In genomic region chr3:172506094-172506493, GRCh38 we compare ENCODE assay signal across 30 cellular contexts. TPM values are rescaled to one million over a fixed set of nuclear protein-coding genes. Genes with fewer than 3 reads are reported as not detected.
DNase-seq lines count a peak whose midpoint lies in the region; ATAC-seq and TF ChIP-seq lines count a peak whose summit lies in the region.
"Had no signal": no experiment of that assay in that cellular context is flagged by ENCODE, and none has a peak within 500 bp of the region (broad histone marks: within the 10 kb centered on the region; RNA-seq: fewer than 3 reads in every experiment).

No MANE protein-coding gene starts in this region.

- in situ Hi-C loops in ACHN (cut with HindIII; ENCODE audit: low pct_ligation_motif_present, low pct_unique_long_range_greater_than_20kb, low sequenced_read_pairs), result no loop called here

- no peak overlapping the region for H3K4me3 ChIP-seq in fibroblast of pulmonary artery (replicated peaks; ENCODE audit: low read depth, low read length)
- H3K4me3 ChIP-seq: pancreas, SK-N-MC, stomach, tibial artery had no signal

- H3K27me3 Mint-ChIP-seq in stimulated activated naive CD8-positive, alpha-beta T cell treated with anti-CD3 and anti-CD28 coated beads, Interleukin-15, amount 100 ng/mL, for 72 hours, result no peaks in the 10 kb centered on the region
- no peaks in the 10 kb centered on the region for H3K27me3 Mint-ChIP-seq in activated CD4-positive, alpha-beta memory T cell treated with anti-CD3 and anti-CD28 coated beads for 36 hours
- H3K27me3 Mint-ChIP-seq: brain; CD8-positive, alpha-beta memory T cell had no signal

- no peak overlapping the region for H3K27ac Mint-ChIP-seq in stimulated activated naive CD8-positive, alpha-beta T cell treated with anti-CD3 and anti-CD28 coated beads, Interleukin-15, amount 100 ng/mL, for 72 hours
- peak overlapping the region; percentile 59 for H3K27ac Mint-ChIP-seq in activated CD4-positive, alpha-beta memory T cell treated with anti-CD3 and anti-CD28 coated beads for 36 hours
- H3K27ac Mint-ChIP-seq: brain, nephron, WTC11 had no signal

- H3K9me3 Mint-ChIP-seq in stimulated activated naive CD8-positive, alpha-beta T cell treated with anti-CD3 and anti-CD28 coated beads, Interleukin-15, amount 100 ng/mL, for 72 hours, result peaks cover 0 to 16% of the 10 kb centered on the region in 2 donors
- H3K9me3 Mint-ChIP-seq in activated CD4-positive, alpha-beta memory T cell treated with anti-CD3 and anti-CD28 coated beads for 36 hours, result peaks cover 7% of the 10 kb centered on the region

- no peak for DNase-seq in stimulated activated naive CD8-positive, alpha-beta T cell treated with anti-CD3 and anti-CD28 coated beads, Interleukin-15, Interleukin-2, amounts not matched to agents 100 U/mL and 50 U/mL, for 24 hours
- no peak for DNase-seq in stimulated activated naive CD8-positive, alpha-beta T cell treated with anti-CD3 and anti-CD28 coated beads, Interleukin-15, amount 100 ng/mL, for 72 hours
- DNase-seq in activated CD4-positive, alpha-beta memory T cell treated with anti-CD3 and anti-CD28 coated beads for 36 hours, result no peak
- DNase-seq in fibroblast of pulmonary artery (ENCODE audit: low read depth) (peak; percentile 22), NCI-H146 treated with DMSO at 0.1 percent for 48 hours (lab: John Stamatoyannopoulos, UW; ENCODE audit: unreplicated experiment) (no peak), NCI-H1417 (lab: John Stamatoyannopoulos, UW) (no peak), ACHN (no peak)
- DNase-seq: activated CD8-positive, alpha-beta memory T cell treated with anti-CD3 and anti-CD28 coated beads for 24 hours; activated T-cell treated with anti-CD3 and anti-CD28 coated beads, Interleukin-2, amount 50 U/mL, for 1 hour; CD8-positive, alpha-beta memory T cell; DMS153; effector memory CD4-positive, alpha-beta T cell; Kasumi-1; midbrain; NCI-H1694 treated with DMSO at 0.1 percent for 48 hours; NCI-H526; pancreas; RPMI8226; stimulated activated CD4-positive, alpha-beta T cell treated with anti-CD3 and anti-CD28 coated beads, Interleukin-12 subunit alpha, Interleukin-12 subunit beta, amount 100 ng/mL, for 4 hours; stimulated activated CD4-positive, alpha-beta T cell treated with anti-CD3 and anti-CD28 coated beads, Interleukin-4, amount 100 ng/mL, for 24 hours; stomach; T1000; tibial artery had no signal

- POLR2A ChIA-PET in activated CD4-positive, alpha-beta memory T cell treated with anti-CD3 and anti-CD28 coated beads for 36 hours (lab: Charles Lee), result no interaction called here

- peaks cover 26% of the 10 kb centered on the region for H3K4me1 Mint-ChIP-seq in stimulated activated naive CD8-positive, alpha-beta T cell treated with anti-CD3 and anti-CD28 coated beads, Interleukin-15, amount 100 ng/mL, for 72 hours
- peaks cover 38% of the 10 kb centered on the region for H3K4me1 Mint-ChIP-seq in activated CD4-positive, alpha-beta memory T cell treated with anti-CD3 and anti-CD28 coated beads for 36 hours (ENCODE audit: low read depth)
- H3K4me1 Mint-ChIP-seq: brain, nephron, WTC11 had no signal

- H3K36me3 Mint-ChIP-seq in activated CD4-positive, alpha-beta memory T cell treated with anti-CD3 and anti-CD28 coated beads for 36 hours, result peaks cover 60% of the 10 kb centered on the region
- H3K36me3 Mint-ChIP-seq: brain had no signal

- CTCF ChIA-PET in activated CD4-positive, alpha-beta memory T cell treated with anti-CD3 and anti-CD28 coated beads for 36 hours (lab: Charles Lee), result interaction anchor here (1.0 to 1.8 kb wide), 3 partner anchors 14 to 117 kb away, joined by 3 to 4 read pairs (median 4); no protein-coding TSS in a partner anchor

- intact Hi-C loops in activated CD4-positive, alpha-beta memory T cell treated with anti-CD3 and anti-CD28 coated beads for 36 hours (cut with micrococcal nuclease), result no loop called here

- ATAC-seq in stimulated activated naive CD8-positive, alpha-beta T cell treated with anti-CD3 and anti-CD28 coated beads, Interleukin-15, Interleukin-2, amounts not matched to agents 100 U/mL and 50 U/mL, for 24 hours, result peak; percentile 32
- ATAC-seq in stimulated activated naive CD8-positive, alpha-beta T cell treated with anti-CD3 and anti-CD28 coated beads, Interleukin-15, amount 100 ng/mL, for 72 hours, result no peak
- ATAC-seq: esophagus mucosa, HCT116, pancreas, WTC11 had no signal

- TF ChIP-seq CTCF in fibroblast of pulmonary artery (IDR thresholded peaks at IDR 0.05; ENCODE audit: low read length, missing control alignments), result no peak

- H3K4me3 Mint-ChIP-seq in stimulated activated naive CD8-positive, alpha-beta T cell treated with anti-CD3 and anti-CD28 coated beads, Interleukin-15, amount 100 ng/mL, for 72 hours, result no peak overlapping the region
- H3K4me3 Mint-ChIP-seq in activated CD4-positive, alpha-beta memory T cell treated with anti-CD3 and anti-CD28 coated beads for 36 hours, result no peak overlapping the region
- H3K4me3 Mint-ChIP-seq: brain; CD8-positive, alpha-beta memory T cell; nephron; WTC11 had no signal

RNA-seq across cellular contexts. Expression of gene TNFSF10, which starts 17.1 kb away (rescaled TPM):
- total RNA-seq in activated CD4-positive, alpha-beta memory T cell treated with anti-CD3 and anti-CD28 coated beads for 36 hours, result 10 to 100 TPM; 30.1 to 31.8 TPM

RNA-seq across cellular contexts. Expression of gene GHSR, which starts 57.8 kb away (rescaled TPM):
- not detected for total RNA-seq in activated CD4-positive, alpha-beta memory T cell treated with anti-CD3 and anti-CD28 coated beads for 36 hours
- total RNA-seq: CD8-positive, alpha-beta memory T cell; esophagus mucosa; liver; WTC11 had no signal
